9 cellular contexts compared by ENCODE assay signal in genomic region chr9:137034039-137034708, GRCh38.
A peak's percentile ranks its signal among the peaks of the same experiment; 100 is the strongest.
DNase-seq lines count a peak whose midpoint lies in the region; ATAC-seq lines count a peak whose summit lies in the region.
"Had no signal": no experiment of that assay in that cellular context is flagged by ENCODE, and none has a peak within 500 bp of the region (broad histone marks: within the 10 kb centered on the region; RNA-seq: fewer than 3 reads in every experiment).

No MANE protein-coding gene starts in this region.

- no peaks in the 10 kb centered on the region for H3K36me3 Mint-ChIP-seq in stimulated activated naive CD8-positive, alpha-beta T cell treated with anti-CD3 and anti-CD28 coated beads, Interleukin-15, Interleukin-2, amounts not matched to agents 100 ng/mL and 50 ng/mL, for 24 hours (ENCODE audit: low read depth)
- H3K36me3 Mint-ChIP-seq in effector memory CD8-positive, alpha-beta T cell (ENCODE audit: insufficient read depth), result peaks cover 31% of the 10 kb centered on the region

- peaks cover 47% of the 10 kb centered on the region for H3K4me1 Mint-ChIP-seq in stimulated activated naive CD8-positive, alpha-beta T cell treated with anti-CD3 and anti-CD28 coated beads, Interleukin-15, Interleukin-2, amounts not matched to agents 100 ng/mL and 50 ng/mL, for 24 hours (ENCODE audit: low read depth)
- H3K4me1 Mint-ChIP-seq in effector memory CD8-positive, alpha-beta T cell (ENCODE audit: low read depth in 2 of 2), result peaks cover 39 to 48% of the 10 kb centered on the region in 2 donors

- H3K4me3 Mint-ChIP-seq in stimulated activated naive CD8-positive, alpha-beta T cell treated with anti-CD3 and anti-CD28 coated beads, Interleukin-15, Interleukin-2, amounts not matched to agents 100 ng/mL and 50 ng/mL, for 24 hours, result peak overlapping the region; percentile 53
- peak overlapping the region; percentile 84 to 94 for H3K4me3 Mint-ChIP-seq in effector memory CD8-positive, alpha-beta T cell

- H3K27me3 Mint-ChIP-seq in stimulated activated naive CD8-positive, alpha-beta T cell treated with anti-CD3 and anti-CD28 coated beads, Interleukin-15, Interleukin-2, amounts not matched to agents 100 ng/mL and 50 ng/mL, for 24 hours, result no peaks in the 10 kb centered on the region
- H3K27me3 Mint-ChIP-seq in effector memory CD8-positive, alpha-beta T cell, result no peaks in the 10 kb centered on the region

- no peak for ATAC-seq in stimulated activated naive CD8-positive, alpha-beta T cell treated with anti-CD3 and anti-CD28 coated beads, Interleukin-15, Interleukin-2, amounts not matched to agents 100 U/mL and 50 U/mL, for 24 hours
- no peak for ATAC-seq in effector memory CD8-positive, alpha-beta T cell (replicated peaks)
- ATAC-seq in GM19467 (IDR thresholded peaks at IDR 0.05; ENCODE audit: unreplicated experiment) (no peak), HG03378 (IDR thresholded peaks at IDR 0.05; ENCODE audit: unreplicated experiment) (no peak)

- peak overlapping the region; percentile 63 for H3K27ac Mint-ChIP-seq in stimulated activated naive CD8-positive, alpha-beta T cell treated with anti-CD3 and anti-CD28 coated beads, Interleukin-15, Interleukin-2, amounts not matched to agents 100 ng/mL and 50 ng/mL, for 24 hours
- H3K27ac Mint-ChIP-seq in effector memory CD8-positive, alpha-beta T cell, result peak overlapping the region; percentile 69 to 92

- no peak for DNase-seq in stimulated activated naive CD8-positive, alpha-beta T cell treated with anti-CD3 and anti-CD28 coated beads, Interleukin-15, Interleukin-2, amounts not matched to agents 100 U/mL and 50 U/mL, for 24 hours
- peak; percentile 58 for DNase-seq in NOMO-1 treated with dmso at 0.1 percent for 144 hours (lab: John Stamatoyannopoulos, UW; ENCODE audit: unreplicated experiment)
- DNase-seq in effector memory CD8-positive, alpha-beta T cell, result no peak
- DNase-seq in dedifferentiated amniotic fluid mesenchymal stem cell (ENCODE audit: extremely low spot score), result no peak
- no peak for DNase-seq in globus pallidus (ENCODE audit: low spot score)
- DNase-seq: erythroblast had no signal

- no peaks in the 10 kb centered on the region for H3K9me3 Mint-ChIP-seq in stimulated activated naive CD8-positive, alpha-beta T cell treated with anti-CD3 and anti-CD28 coated beads, Interleukin-15, Interleukin-2, amounts not matched to agents 100 ng/mL and 50 ng/mL, for 24 hours
- H3K9me3 Mint-ChIP-seq in effector memory CD8-positive, alpha-beta T cell, result no peaks in the 10 kb centered on the region
